In genomic region chr20:21161926-21162325, GRCh38 we compare ENCODE assay signal across 21 cellular contexts. TPM values are rescaled to one million over a fixed set of nuclear protein-coding genes. Genes with fewer than 3 reads are reported as not detected.
DNase-seq lines count a peak whose midpoint lies in the region; ATAC-seq, FAIRE-seq and TF ChIP-seq lines count a peak whose summit lies in the region.
"Had no signal": no experiment of that assay in that cellular context is flagged by ENCODE, and none has a peak within 500 bp of the region (broad histone marks: within the 10 kb centered on the region; RNA-seq: fewer than 3 reads in every experiment).

No MANE protein-coding gene starts in this region.

- H3K4me1 ChIP-seq in breast epithelium (no peaks in the 10 kb centered on the region), K562 (replicated peaks in 1 of 2; ENCODE audit: control insufficient read depth in 2 of 2, insufficient read depth in 2 of 2, low read length in 2 of 2) (no peaks in the 10 kb centered on the region), prostate gland (replicated peaks) (no peaks in the 10 kb centered on the region)

- DNase-seq in MCF 10A (ENCODE audit: unreplicated experiment) (no peak), breast epithelium (ENCODE audit: low spot score in 2 of 2) (no peak), K562 (ENCODE audit: extremely low read depth in 1 of 4, low spot score in 3 of 4) (no peak), myocyte (ENCODE audit: low read depth) (peak; percentile 81), prostate gland (ENCODE audit: low spot score) (no peak), NCI-H446 treated with DMSO at 0.1 percent for 48 hours (lab: John Stamatoyannopoulos, UW) (no peak)
- DNase-seq: GF-D8, NCI-H1048, NCI-H1694, NCI-H2107, NCI-H226, NCI-H526 treated with DMSO at 0.1 percent for 48 hours, PC-9, Right ventricle myocardium superior, SK-N-SH had no signal

- no peak for TF ChIP-seq POLR2A in breast epithelium (IDR thresholded peaks at IDR 0.05)
- TF ChIP-seq POLR2A in K562 (conservative IDR thresholded peaks at IDR 0.05) = no peak
- TF ChIP-seq POLR2A in prostate gland (IDR thresholded peaks at IDR 0.05) = no peak

- H3K27ac ChIP-seq in breast epithelium (no peak overlapping the region), K562 (ENCODE audit: extremely low read depth, low read depth, low read length) (no peak overlapping the region), prostate gland (no peak overlapping the region)
- H3K27ac ChIP-seq: BLaER1 treated with 17β-estradiol and CSF1 and Interleukin-3, amounts not matched to agents 10 nM and 100 nM; PC-9 had no signal

- no peak for FAIRE-seq in K562 (lab: Jason Lieb, UNC)
- FAIRE-seq: H54 had no signal

- BruUV-seq in MCF 10A (replicated peaks; lab: Mats Ljungman, UMichigan) (no TSS peak), K562 (replicated peaks; lab: Mats Ljungman, UMichigan) (TSS peak; percentile 53)

- no peaks in the 10 kb centered on the region for H3K36me3 ChIP-seq in breast epithelium
- H3K36me3 ChIP-seq in K562 (ENCODE audit: control insufficient read depth, insufficient read depth, low read length) = peaks cover 11% of the 10 kb centered on the region; the same call in 2 of the 3 replicates
- no peaks in the 10 kb centered on the region for H3K36me3 ChIP-seq in prostate gland

- intact Hi-C loops in MCF 10A (cut with micrococcal nuclease) = no loop called here
- intact Hi-C loops in breast epithelium (cut with DNase I; ENCODE audit: low total_unique reads) = no loop called here
- intact Hi-C loops in K562 (cut with micrococcal nuclease) = no loop called here
- intact Hi-C loops in prostate gland (cut with DNase I) = no loop called here

- no peaks in the 10 kb centered on the region for H3K27me3 Mint-ChIP-seq in MCF 10A (ENCODE audit: insufficient read depth, unreplicated experiment)

- in situ Hi-C loops in K562 (cut with MboI) = no loop called here

- peaks cover 13% of the 10 kb centered on the region for H3K4me1 Mint-ChIP-seq in MCF 10A (ENCODE audit: insufficient read depth, unreplicated experiment)

- no peaks in the 10 kb centered on the region for H4K20me1 ChIP-seq in K562 (replicated peaks; ENCODE audit: control insufficient read depth, insufficient read depth, low read length)
- H4K20me1 ChIP-seq: BLaER1 treated with 17β-estradiol and CSF1 and Interleukin-3, amounts not matched to agents 10 nM and 100 nM had no signal

- H3K4me3 ChIP-seq in breast epithelium = no peak overlapping the region
- H3K4me3 ChIP-seq in K562 = no peak overlapping the region
- no peak overlapping the region for H3K4me3 ChIP-seq in prostate gland
- H3K4me3 ChIP-seq: BLaER1 treated with 17β-estradiol and CSF1 and Interleukin-3, amounts not matched to agents 10 nM and 100 nM; PC-9 had no signal

- H2AFZ ChIP-seq in K562 (ENCODE audit: low read depth, low read length) = no peak overlapping the region
- H2AFZ ChIP-seq: PC-9 had no signal

- WGBS in K562 (ENCODE audit: insufficient coverage, low coverage, missing lambda C conversion rate) = 77% methylated on average over 5 of the region's 5 CpGs
- 93% methylated on average over 5 of the region's 5 CpGs for WGBS in prostate gland

- H3K9me3 Mint-ChIP-seq in MCF 10A (ENCODE audit: unreplicated experiment) = no peaks in the 10 kb centered on the region

- POLR2A ChIA-PET in MCF 10A (lab: Yijun Ruan, JAX) = interaction anchor here (0.6 to 2.6 kb wide), 13 partner anchors 11 to 1601 kb away, joined by 3 to 26 read pairs (median 4); partner anchors contain the start of genes KIZ and XRN2
- POLR2A ChIA-PET in K562 (lab: Yijun Ruan, JAX) = no interaction called here

- H3K4me2 ChIP-seq in K562 (ENCODE audit: insufficient read depth, low read length) = no peak overlapping the region
- H3K4me2 ChIP-seq: BLaER1 treated with 17β-estradiol and CSF1 and Interleukin-3, amounts not matched to agents 10 nM and 100 nM; PC-9; SK-N-SH had no signal

- H3K9ac ChIP-seq in K562 (ENCODE audit: insufficient read depth in 1 of 2, low read depth in 2 of 2, low read length in 2 of 2) = no peak overlapping the region
- H3K9ac ChIP-seq: BLaER1 treated with 17β-estradiol and CSF1 and Interleukin-3, amounts not matched to agents 10 nM and 100 nM; SK-N-SH had no signal

- no peak for TF ChIP-seq EP300 in K562 (IDR thresholded peaks at IDR 0.05; ENCODE audit: low read length)

- H3K36me3 Mint-ChIP-seq in MCF 10A (ENCODE audit: insufficient read depth, unreplicated experiment) = peaks cover 23% of the 10 kb centered on the region

- ATAC-seq in K562 (no peak), GM21737 (IDR thresholded peaks at IDR 0.05; ENCODE audit: unreplicated experiment) (no peak), HG03521 (IDR thresholded peaks at IDR 0.05; ENCODE audit: unreplicated experiment) (no peak)

- H3K27ac Mint-ChIP-seq in MCF 10A (ENCODE audit: low read depth, unreplicated experiment) = peak overlapping the region; percentile 44

- TF ChIP-seq CTCF in MCF 10A (IDR thresholded peaks at IDR 0.05; ENCODE audit: unreplicated experiment) (no peak), breast epithelium (IDR thresholded peaks at IDR 0.05) (no peak), K562 (IDR thresholded peaks at IDR 0.05 in 2 of 3, conservative IDR thresholded peaks at IDR 0.05 in 1 of 3; ENCODE audit: insufficient read depth in 2 of 3, low read depth in 1 of 3, low read length in 3 of 3) (no peak), prostate gland (IDR thresholded peaks at IDR 0.05) (no peak)

- no peak overlapping the region for H3K4me3 Mint-ChIP-seq in MCF 10A (ENCODE audit: unreplicated experiment)

- no peaks in the 10 kb centered on the region for H3K9me1 ChIP-seq in K562 (ENCODE audit: control insufficient read depth, insufficient read depth, low read length)

- no peak for TF ChIP-seq RAD21 in K562 (CRISPR knock-in tag; conservative IDR thresholded peaks at IDR 0.05 in 1 of 2, IDR thresholded peaks at IDR 0.05 in 1 of 2)

- no peaks in the 10 kb centered on the region for H3K79me2 ChIP-seq in K562 (ENCODE audit: control insufficient read depth, insufficient read depth, low read length)

- H3K9me3 ChIP-seq in breast epithelium = no peaks in the 10 kb centered on the region
- no peaks in the 10 kb centered on the region for H3K9me3 ChIP-seq in K562 (replicated peaks; ENCODE audit: control insufficient read depth, insufficient read depth, low read depth, low read length)
- no peaks in the 10 kb centered on the region for H3K9me3 ChIP-seq in prostate gland
- H3K9me3 ChIP-seq: SK-N-SH had no signal

- CTCF ChIA-PET in MCF 10A (lab: Yijun Ruan, JAX) = interaction anchor here (0.7 to 0.9 kb wide), 2 partner anchors 14 to 68 kb away, joined by 3 to 8 read pairs; no protein-coding TSS in a partner anchor
- CTCF ChIA-PET in K562 (lab: Yijun Ruan, JAX; ENCODE audit: low intra/inter-chr PET ratio) = no interaction called here

- H3K27me3 ChIP-seq in breast epithelium = no peaks in the 10 kb centered on the region
- no peaks in the 10 kb centered on the region for H3K27me3 ChIP-seq in K562 (ENCODE audit: control insufficient read depth in 2 of 2, insufficient read depth in 2 of 2, low read length in 2 of 2)
- H3K27me3 ChIP-seq in prostate gland (replicated peaks; ENCODE audit: insufficient read depth) = no peaks in the 10 kb centered on the region
- H3K27me3 ChIP-seq: BLaER1 treated with 17β-estradiol and CSF1 and Interleukin-3, amounts not matched to agents 10 nM and 100 nM had no signal

TF ChIP-seq in K562, 482 proteins besides CTCF, POLR2A, EP300 and RAD21 (continues in another document):
- TF ChIP-seq TCFL5 (CRISPR knock-in tag; conservative IDR thresholded peaks at IDR 0.05) = no peak

RNA-seq across cellular contexts. Expression of gene KIZ, which starts 36.0 kb away (rescaled TPM):
- total RNA-seq in MCF 10A (2022) (47.2 and 56.1 TPM in 2 replicates), breast epithelium (10 to 100 TPM; 29.8 to 46.2 (median 45.9) TPM), K562 (2014; rRNA removed) (10.8 and 11.0 TPM in 2 replicates), K562 (2014; rRNA removed; fragmentation: Illumina TruSeq; extraction: Trizol) (18.0 and 20.5 TPM in 2 replicates), K562 (2015; rRNA removed; fragmentation: Illumina TruSeq; extraction: Trizol) (9.8 and 11.5 TPM in 2 replicates), K562 (2021) (12.9 and 15.2 TPM in 2 replicates), myocyte (16.9 and 29.0 TPM in 2 replicates), prostate gland (10 to 100 TPM; 39.9 to 41.0 TPM)
- total RNA-seq in K562 (2011; cell fraction: chromatin; rRNA removed; ENCODE audit: low replicate concordance) = 22.9 and 121 TPM in 2 replicates
- total RNA-seq in K562 (2011; cell fraction: nucleolus; rRNA removed) = 11.3 and 17.6 TPM in 2 replicates
- 26.5 and 27.9 TPM in 2 replicates for total RNA-seq in K562 (2011; cell fraction: nucleoplasm; rRNA removed)
- polyA plus RNA-seq in K562 (2011; rRNA removed) (21.1 and 23.1 TPM in 2 replicates), K562 (2014; fragmentation: Illumina TruSeq; extraction: Trizol) (15.1 and 17.6 TPM in 2 replicates), K562 (2014; fragmentation: Nextera tagmentation; extraction: Ambion mirVana) (1 to 10 TPM; 4.9 to 7.5 TPM), K562 (2014; rRNA removed) (11.8 and 13.5 TPM in 2 replicates)
- polyA plus RNA-seq in K562 (2011; cell fraction: cytosol; rRNA removed) = 4.2 and 9.7 TPM in 2 replicates
- 43.5 and 52.7 TPM in 2 replicates for polyA plus RNA-seq in K562 (2011; cell fraction: nucleus; rRNA removed)
- 8.4 and 20.1 TPM in 2 replicates for polyA plus RNA-seq in K562 (2012)
- 21.2 and 30.6 TPM in 2 replicates for polyA minus RNA-seq in K562 (2011; rRNA and poly(A)+ RNA removed)
- 5.9 and 7.6 TPM in 2 replicates for polyA minus RNA-seq in K562 (2011; cell fraction: cytosol; rRNA and poly(A)+ RNA removed)
- 10.2 and 26.7 TPM in 2 replicates for polyA minus RNA-seq in K562 (2011; cell fraction: nucleus; rRNA and poly(A)+ RNA removed)
- polyA plus RNA-seq in myocyte (2012) = 9.8 TPM

RNA-seq across cellular contexts. Expression of gene LINC00237, which starts 55.8 kb away (rescaled TPM):
- not detected in 2 replicates for total RNA-seq in MCF 10A (2022)
- total RNA-seq in breast epithelium = not detected
- total RNA-seq in K562 (2011; cell fraction: chromatin; rRNA removed; ENCODE audit: low replicate concordance) = not detected in 2 replicates
- total RNA-seq in K562 (2011; cell fraction: nucleolus; rRNA removed) = not detected in 2 replicates
- total RNA-seq in K562 (2011; cell fraction: nucleoplasm; rRNA removed) = not detected in 2 replicates
- not detected in 2 replicates for total RNA-seq in K562 (2014; rRNA removed)
- total RNA-seq in K562 (2014; rRNA removed; fragmentation: Illumina TruSeq; extraction: Trizol) = not detected in 2 replicates
- not detected in 2 replicates for total RNA-seq in K562 (2015; rRNA removed; fragmentation: Illumina TruSeq; extraction: Trizol)
- not detected in 2 replicates for total RNA-seq in K562 (2021)
- polyA plus RNA-seq in K562 (2011; rRNA removed) = not detected in 2 replicates
- not detected in 2 replicates for polyA plus RNA-seq in K562 (2011; cell fraction: cytosol; rRNA removed)
- not detected in 2 replicates for polyA plus RNA-seq in K562 (2011; cell fraction: nucleus; rRNA removed)
- polyA plus RNA-seq in K562 (2012) = not detected in 2 replicates
- not detected in 2 replicates for polyA plus RNA-seq in K562 (2014; fragmentation: Illumina TruSeq; extraction: Trizol)
- not detected for polyA plus RNA-seq in K562 (2014; fragmentation: Nextera tagmentation; extraction: Ambion mirVana)
- polyA plus RNA-seq in K562 (2014; rRNA removed) = not detected in 2 replicates
- polyA minus RNA-seq in K562 (2011; rRNA and poly(A)+ RNA removed) = not detected in 2 replicates
- not detected in 2 replicates for polyA minus RNA-seq in K562 (2011; cell fraction: cytosol; rRNA and poly(A)+ RNA removed)
- not detected in 2 replicates for polyA minus RNA-seq in K562 (2011; cell fraction: nucleus; rRNA and poly(A)+ RNA removed)
- total RNA-seq in myocyte = not detected in 2 replicates
- polyA plus RNA-seq in myocyte (2012) = not detected
- not detected for total RNA-seq in prostate gland
- total RNA-seq: A172, HT-29, PC-9, Right ventricle myocardium superior had no signal
- polyA plus RNA-seq: SK-N-SH had no signal
